8 cellular contexts compared by ENCODE assay signal in genomic region chr10:132961-133898, GRCh38. TPM values are rescaled to one million over a fixed set of nuclear protein-coding genes. Genes with fewer than 3 reads are reported as not detected.
DNase-seq lines count a peak whose midpoint lies in the region; ATAC-seq, FAIRE-seq and TF ChIP-seq lines count a peak whose summit lies in the region.

No MANE protein-coding gene starts in this region.

- DNase-seq in AG04449 (ENCODE audit: low read depth, low spot score) (peak; percentile 44), NAMALWA (ENCODE audit: low spot score) (no peak), kidney (no peak), mesenteric fat pad (ENCODE audit: low spot score) (no peak)
- DNase-seq in activated naive CD8-positive, alpha-beta T cell treated with anti-CD3 and anti-CD28 coated beads for 36 hours: no peak

- H3K27me3 Mint-ChIP-seq in activated naive CD8-positive, alpha-beta T cell treated with anti-CD3 and anti-CD28 coated beads for 36 hours: no peaks in the 10 kb centered on the region

- no peak for TF ChIP-seq CTCF in AG04449 (IDR thresholded peaks at IDR 0.05; ENCODE audit: insufficient read depth, low read length, missing control alignments)
- TF ChIP-seq CTCF in HEK293 (tag by site-specific recombination; IDR thresholded peaks at IDR 0.05): no peak
- no peak for TF ChIP-seq CTCF in kidney (IDR thresholded peaks at IDR 0.05; ENCODE audit: borderline replicate concordance, extremely low read depth, insufficient read depth)

- no peaks in the 10 kb centered on the region for H3K9me3 Mint-ChIP-seq in activated naive CD8-positive, alpha-beta T cell treated with anti-CD3 and anti-CD28 coated beads for 36 hours

- POLR2A ChIA-PET in AG04449 (lab: Yijun Ruan, JAX): interaction anchor here (1.0 kb wide), 1 partner anchor 236 kb away, joined by 3 read pairs; no protein-coding TSS in a partner anchor
- POLR2A ChIA-PET in HEK293 (lab: Yijun Ruan, JAX): interaction anchor here (0.6 to 1.2 kb wide), 2 partner anchors 10 to 943 kb away, joined by 3 to 4 read pairs; no protein-coding TSS in a partner anchor

- H3K9me3 ChIP-seq in HEK293 (ENCODE audit: control insufficient read depth, insufficient read depth, low read depth, low read length) (no peaks in the 10 kb centered on the region), kidney (ENCODE audit: control insufficient read depth in 1 of 2, low read length in 2 of 2) (no peaks in the 10 kb centered on the region)

- H3K36me3 ChIP-seq in HEK293 (ENCODE audit: control insufficient read depth in 2 of 2, insufficient read depth in 1 of 2, low read length in 2 of 2): no peaks in the 10 kb centered on the region
- H3K36me3 ChIP-seq in kidney (ENCODE audit: control insufficient read depth in 1 of 2, insufficient read depth in 2 of 2, low read length in 2 of 2): no peaks in the 10 kb centered on the region

- H3K36me3 Mint-ChIP-seq in activated naive CD8-positive, alpha-beta T cell treated with anti-CD3 and anti-CD28 coated beads for 36 hours: no peaks in the 10 kb centered on the region

- FAIRE-seq in islet of Langerhans (lab: Jason Lieb, UNC) (peak; percentile 13), kidney (lab: Jason Lieb, UNC) (no peak)

- no peak for ATAC-seq in HG03039 (IDR thresholded peaks at IDR 0.05; ENCODE audit: unreplicated experiment)

- peaks cover 42% of the 10 kb centered on the region for H3K4me1 Mint-ChIP-seq in activated naive CD8-positive, alpha-beta T cell treated with anti-CD3 and anti-CD28 coated beads for 36 hours

- H3K4me3 Mint-ChIP-seq in activated naive CD8-positive, alpha-beta T cell treated with anti-CD3 and anti-CD28 coated beads for 36 hours: peak overlapping the region; percentile 84

- H3K27ac ChIP-seq in HEK293 (ENCODE audit: extremely low read depth, low read depth, low read length) (no peak overlapping the region), kidney (ENCODE audit: low read depth in 2 of 2, low read length in 2 of 2) (no peak overlapping the region)

- H3K27ac Mint-ChIP-seq in activated naive CD8-positive, alpha-beta T cell treated with anti-CD3 and anti-CD28 coated beads for 36 hours: peak overlapping the region; percentile 89

- CTCF ChIA-PET in AG04449 (lab: Yijun Ruan, JAX) (no interaction called here), HEK293 (lab: Yijun Ruan, JAX) (interaction anchor here (0.6 to 1.4 kb wide), 3 partner anchors 27 to 427 kb away, joined by 3 to 8 read pairs (median 4); no protein-coding TSS in a partner anchor)

- peak overlapping the region in 1 of 2 donors; percentile 53 for H3K9ac ChIP-seq in kidney (ENCODE audit: low read length in 2 of 2)

- H3K4me3 ChIP-seq in AG04449 (ENCODE audit: low read depth, low read length): peak overlapping the region; percentile 71
- H3K4me3 ChIP-seq in HEK293 (ENCODE audit: low read depth, low read length): peak overlapping the region; percentile 76
- peak overlapping the region in 1 of 2 donors; percentile 76 for H3K4me3 ChIP-seq in kidney (ENCODE audit: low read length in 2 of 2)

- H3K4me1 ChIP-seq in HEK293 (ENCODE audit: control insufficient read depth, insufficient read depth, low read length) (peaks cover 22% of the 10 kb centered on the region), kidney (ENCODE audit: control insufficient read depth in 1 of 2, insufficient read depth in 1 of 2, low read depth in 1 of 2, low read length in 2 of 2) (peaks cover 10 to 11% of the 10 kb centered on the region in 2 donors)

- intact Hi-C loops in kidney (cut with DNase I): no loop called here

TF ChIP-seq in HEK293, 187 proteins besides CTCF, POLR2A, EP300 and RAD21 (continues in another document):
- TF ChIP-seq ZNF600 (tag by site-specific recombination; IDR thresholded peaks at IDR 0.05) (no peak), ZNF544 (tag by site-specific recombination; IDR thresholded peaks at IDR 0.05) (no peak), ZBTB48 (tag by site-specific recombination; IDR thresholded peaks at IDR 0.05) (no peak), ZNF664 (tag by site-specific recombination; IDR thresholded peaks at IDR 0.05) (no peak), PRDM1 (tag by site-specific recombination; IDR thresholded peaks at IDR 0.05) (no peak), ZIC2 (tag by site-specific recombination; IDR thresholded peaks at IDR 0.05) (no peak), ZNF585B (tag by site-specific recombination; IDR thresholded peaks at IDR 0.05) (no peak), ZNF335 (tag by site-specific recombination; conservative IDR thresholded peaks at IDR 0.05) (peak; percentile 28; the same call in 1 of the 2 replicates), GLI4 (tag by site-specific recombination; IDR thresholded peaks at IDR 0.05) (no peak), PRDM10 (tag by site-specific recombination; IDR thresholded peaks at IDR 0.05) (peak; percentile 96), SETDB1 (IDR thresholded peaks at IDR 0.05; ENCODE audit: insufficient read length, low read length) (no peak), OVOL3 (tag by site-specific recombination; IDR thresholded peaks at IDR 0.05) (no peak), ZSCAN23 (tag by site-specific recombination; IDR thresholded peaks at IDR 0.05) (no peak), ZNF18 (tag by site-specific recombination; IDR thresholded peaks at IDR 0.05) (no peak), ZNF473 (tag by site-specific recombination; IDR thresholded peaks at IDR 0.05) (no peak), ZNF146 (tag by site-specific recombination; IDR thresholded peaks at IDR 0.05) (no peak), ZNF510 (tag by site-specific recombination; IDR thresholded peaks at IDR 0.05; ENCODE audit: insufficient replicate concordance) (no peak), ZNF416 (tag by site-specific recombination; IDR thresholded peaks at IDR 0.05) (no peak), ZFP37 (tag by site-specific recombination; IDR thresholded peaks at IDR 0.05) (no peak), ZNF350 (tag by site-specific recombination; IDR thresholded peaks at IDR 0.05) (no peak), KLF10 (tag by site-specific recombination; IDR thresholded peaks at IDR 0.05) (0 out of 2 replicates have a peak, but pooled peaks have one; percentile 31), ZNF274 (IDR thresholded peaks at IDR 0.05; ENCODE audit: low read length) (no peak), ZNF274 (tag by site-specific recombination; IDR thresholded peaks at IDR 0.05; ENCODE audit: borderline replicate concordance) (no peak), MYNN (tag by site-specific recombination; IDR thresholded peaks at IDR 0.05; ENCODE audit: borderline replicate concordance) (no peak), ZNF645 (tag by site-specific recombination; IDR thresholded peaks at IDR 0.05) (no peak)

RNA-seq across cellular contexts. Expression of gene ZMYND11, which starts 2.0 kb away (rescaled TPM):
- 10 to 100 TPM; 21.7 to 21.8 TPM for total RNA-seq in activated naive CD8-positive, alpha-beta T cell treated with anti-CD3 and anti-CD28 coated beads for 36 hours
- total RNA-seq in kidney: 80.7 TPM
- polyA plus RNA-seq in kidney (ENCODE audit: insufficient read depth, low read depth, low replicate concordance): 32.7 TPM
- 68.0 TPM for total RNA-seq in mesenteric fat pad
